Comparison of ENCODE assay signal across 1 cellular context in the genomic region with DNA sequence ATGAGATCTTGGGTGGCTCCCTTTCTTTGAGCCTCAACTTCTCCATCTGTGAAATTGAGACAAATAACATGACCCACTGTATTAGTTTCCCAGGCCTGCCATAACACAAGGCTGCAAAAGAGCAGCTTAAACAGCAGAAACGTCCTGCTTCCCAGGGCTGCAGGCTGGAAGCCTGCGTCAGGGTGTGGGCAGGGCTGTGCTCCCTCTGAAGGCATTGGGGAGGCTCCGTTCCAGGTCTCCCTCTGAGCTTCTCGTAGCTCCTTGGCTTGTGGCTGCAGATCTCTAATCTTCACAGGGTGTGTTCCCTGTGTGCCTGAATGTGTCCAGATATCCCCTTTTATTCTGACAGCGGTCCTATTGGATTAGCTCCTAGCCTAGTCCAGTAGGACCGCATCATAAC.
TF ChIP-seq lines count a peak whose summit lies in the region.

No MANE protein-coding gene starts in this region.

TF ChIP-seq in H1, 55 proteins besides CTCF, POLR2A, EP300 and RAD21 (continued from another document):
- TF ChIP-seq, protein P1, sequence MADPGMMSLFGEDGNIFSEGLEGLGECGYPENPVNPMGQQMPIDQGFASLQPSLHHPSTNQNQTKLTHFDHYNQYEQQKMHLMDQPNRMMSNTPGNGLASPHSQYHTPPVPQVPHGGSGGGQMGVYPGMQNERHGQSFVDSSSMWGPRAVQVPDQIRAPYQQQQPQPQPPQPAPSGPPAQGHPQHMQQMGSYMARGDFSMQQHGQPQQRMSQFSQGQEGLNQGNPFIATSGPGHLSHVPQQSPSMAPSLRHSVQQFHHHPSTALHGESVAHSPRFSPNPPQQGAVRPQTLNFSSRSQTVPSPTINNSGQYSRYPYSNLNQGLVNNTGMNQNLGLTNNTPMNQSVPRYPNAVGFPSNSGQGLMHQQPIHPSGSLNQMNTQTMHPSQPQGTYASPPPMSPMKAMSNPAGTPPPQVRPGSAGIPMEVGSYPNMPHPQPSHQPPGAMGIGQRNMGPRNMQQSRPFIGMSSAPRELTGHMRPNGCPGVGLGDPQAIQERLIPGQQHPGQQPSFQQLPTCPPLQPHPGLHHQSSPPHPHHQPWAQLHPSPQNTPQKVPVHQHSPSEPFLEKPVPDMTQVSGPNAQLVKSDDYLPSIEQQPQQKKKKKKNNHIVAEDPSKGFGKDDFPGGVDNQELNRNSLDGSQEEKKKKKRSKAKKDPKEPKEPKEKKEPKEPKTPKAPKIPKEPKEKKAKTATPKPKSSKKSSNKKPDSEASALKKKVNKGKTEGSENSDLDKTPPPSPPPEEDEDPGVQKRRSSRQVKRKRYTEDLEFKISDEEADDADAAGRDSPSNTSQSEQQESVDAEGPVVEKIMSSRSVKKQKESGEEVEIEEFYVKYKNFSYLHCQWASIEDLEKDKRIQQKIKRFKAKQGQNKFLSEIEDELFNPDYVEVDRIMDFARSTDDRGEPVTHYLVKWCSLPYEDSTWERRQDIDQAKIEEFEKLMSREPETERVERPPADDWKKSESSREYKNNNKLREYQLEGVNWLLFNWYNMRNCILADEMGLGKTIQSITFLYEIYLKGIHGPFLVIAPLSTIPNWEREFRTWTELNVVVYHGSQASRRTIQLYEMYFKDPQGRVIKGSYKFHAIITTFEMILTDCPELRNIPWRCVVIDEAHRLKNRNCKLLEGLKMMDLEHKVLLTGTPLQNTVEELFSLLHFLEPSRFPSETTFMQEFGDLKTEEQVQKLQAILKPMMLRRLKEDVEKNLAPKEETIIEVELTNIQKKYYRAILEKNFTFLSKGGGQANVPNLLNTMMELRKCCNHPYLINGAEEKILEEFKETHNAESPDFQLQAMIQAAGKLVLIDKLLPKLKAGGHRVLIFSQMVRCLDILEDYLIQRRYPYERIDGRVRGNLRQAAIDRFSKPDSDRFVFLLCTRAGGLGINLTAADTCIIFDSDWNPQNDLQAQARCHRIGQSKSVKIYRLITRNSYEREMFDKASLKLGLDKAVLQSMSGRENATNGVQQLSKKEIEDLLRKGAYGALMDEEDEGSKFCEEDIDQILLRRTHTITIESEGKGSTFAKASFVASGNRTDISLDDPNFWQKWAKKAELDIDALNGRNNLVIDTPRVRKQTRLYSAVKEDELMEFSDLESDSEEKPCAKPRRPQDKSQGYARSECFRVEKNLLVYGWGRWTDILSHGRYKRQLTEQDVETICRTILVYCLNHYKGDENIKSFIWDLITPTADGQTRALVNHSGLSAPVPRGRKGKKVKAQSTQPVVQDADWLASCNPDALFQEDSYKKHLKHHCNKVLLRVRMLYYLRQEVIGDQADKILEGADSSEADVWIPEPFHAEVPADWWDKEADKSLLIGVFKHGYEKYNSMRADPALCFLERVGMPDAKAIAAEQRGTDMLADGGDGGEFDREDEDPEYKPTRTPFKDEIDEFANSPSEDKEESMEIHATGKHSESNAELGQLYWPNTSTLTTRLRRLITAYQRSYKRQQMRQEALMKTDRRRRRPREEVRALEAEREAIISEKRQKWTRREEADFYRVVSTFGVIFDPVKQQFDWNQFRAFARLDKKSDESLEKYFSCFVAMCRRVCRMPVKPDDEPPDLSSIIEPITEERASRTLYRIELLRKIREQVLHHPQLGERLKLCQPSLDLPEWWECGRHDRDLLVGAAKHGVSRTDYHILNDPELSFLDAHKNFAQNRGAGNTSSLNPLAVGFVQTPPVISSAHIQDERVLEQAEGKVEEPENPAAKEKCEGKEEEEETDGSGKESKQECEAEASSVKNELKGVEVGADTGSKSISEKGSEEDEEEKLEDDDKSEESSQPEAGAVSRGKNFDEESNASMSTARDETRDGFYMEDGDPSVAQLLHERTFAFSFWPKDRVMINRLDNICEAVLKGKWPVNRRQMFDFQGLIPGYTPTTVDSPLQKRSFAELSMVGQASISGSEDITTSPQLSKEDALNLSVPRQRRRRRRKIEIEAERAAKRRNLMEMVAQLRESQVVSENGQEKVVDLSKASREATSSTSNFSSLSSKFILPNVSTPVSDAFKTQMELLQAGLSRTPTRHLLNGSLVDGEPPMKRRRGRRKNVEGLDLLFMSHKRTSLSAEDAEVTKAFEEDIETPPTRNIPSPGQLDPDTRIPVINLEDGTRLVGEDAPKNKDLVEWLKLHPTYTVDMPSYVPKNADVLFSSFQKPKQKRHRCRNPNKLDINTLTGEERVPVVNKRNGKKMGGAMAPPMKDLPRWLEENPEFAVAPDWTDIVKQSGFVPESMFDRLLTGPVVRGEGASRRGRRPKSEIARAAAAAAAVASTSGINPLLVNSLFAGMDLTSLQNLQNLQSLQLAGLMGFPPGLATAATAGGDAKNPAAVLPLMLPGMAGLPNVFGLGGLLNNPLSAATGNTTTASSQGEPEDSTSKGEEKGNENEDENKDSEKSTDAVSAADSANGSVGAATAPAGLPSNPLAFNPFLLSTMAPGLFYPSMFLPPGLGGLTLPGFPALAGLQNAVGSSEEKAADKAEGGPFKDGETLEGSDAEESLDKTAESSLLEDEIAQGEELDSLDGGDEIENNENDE (IDR thresholded peaks at IDR 0.05; ENCODE audit: insufficient replicate concordance, low read length): no peak
- TF ChIP-seq, protein P2, sequence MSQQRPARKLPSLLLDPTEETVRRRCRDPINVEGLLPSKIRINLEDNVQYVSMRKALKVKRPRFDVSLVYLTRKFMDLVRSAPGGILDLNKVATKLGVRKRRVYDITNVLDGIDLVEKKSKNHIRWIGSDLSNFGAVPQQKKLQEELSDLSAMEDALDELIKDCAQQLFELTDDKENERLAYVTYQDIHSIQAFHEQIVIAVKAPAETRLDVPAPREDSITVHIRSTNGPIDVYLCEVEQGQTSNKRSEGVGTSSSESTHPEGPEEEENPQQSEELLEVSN (IDR thresholded peaks at IDR 0.05): no peak
- TF ChIP-seq KDM4A (IDR thresholded peaks at IDR 0.05; ENCODE audit: low read depth, low read length, severe bottlenecking) (no peak), SP2 (IDR thresholded peaks at IDR 0.05; ENCODE audit: low read length) (no peak), KDM1A (IDR thresholded peaks at IDR 0.05; ENCODE audit: borderline replicate concordance, low read length) (no peak)
